Comparison of ENCODE assay signal across 9 cellular contexts in genomic region chr17:73770115-73770848, GRCh38.
A peak's percentile ranks its signal among the peaks of the same experiment; 100 is the strongest.
DNase-seq lines count a peak whose midpoint lies in the region; ATAC-seq and TF ChIP-seq lines count a peak whose summit lies in the region.
"Had no signal": no experiment of that assay in that cellular context is flagged by ENCODE, and none has a peak within 500 bp of the region (broad histone marks: within the 10 kb centered on the region; RNA-seq: fewer than 3 reads in every experiment).

No MANE protein-coding gene starts in this region.

- H3K27me3 ChIP-seq in A673 (replicated peaks; ENCODE audit: insufficient read depth, low read depth, low read length, poor library complexity): peaks cover 6% of the 10 kb centered on the region
- no peaks in the 10 kb centered on the region for H3K27me3 ChIP-seq in uterus

- BruUV-seq in A673 (replicated peaks; lab: Mats Ljungman, UMichigan): no TSS peak

- H3K4me1 ChIP-seq in A673 (ENCODE audit: insufficient read depth, low read length, poor library complexity, severe bottlenecking) (no peaks in the 10 kb centered on the region), uterus (no peaks in the 10 kb centered on the region)

- in situ Hi-C loops in T47D (cut with HindIII; ENCODE audit: low pct_unique_long_range_greater_than_20kb, low sequenced_read_pairs): no loop called here

- peak; percentile 69 for DNase-seq in A673 (ENCODE audit: low spot score)
- DNase-seq in NCI-H1694 (lab: John Stamatoyannopoulos, UW): peak; percentile 96
- DNase-seq in T47D (ENCODE audit: low read depth in 1 of 2, low spot score in 1 of 2): peak; percentile 32 to 61
- peak; percentile 77 for DNase-seq in left kidney (ENCODE audit: low read depth, low spot score)
- peak; percentile 79 to 87 for DNase-seq in uterus
- no peak for DNase-seq in stimulated activated CD4-positive, alpha-beta T cell treated with anti-CD3 and anti-CD28 coated beads, Interleukin-2, amount 100 ng/mL, for 48 hours
- no peak for DNase-seq in HuH-7.5 (ENCODE audit: low spot score)
- DNase-seq: DND-41 had no signal

- H3K27ac ChIP-seq in A673 (ENCODE audit: low read depth, low read length, poor library complexity, severe bottlenecking) (no peak overlapping the region), uterus (no peak overlapping the region)

- intact Hi-C loops in A673 (cut with micrococcal nuclease; ENCODE audit: unreplicated experiment) (no loop called here), uterus (cut with DNase I; ENCODE audit: low total_unique reads) (no loop called here)

- H3K36me3 ChIP-seq in A673 (ENCODE audit: insufficient read depth, low read length, poor library complexity, severe bottlenecking) (no peaks in the 10 kb centered on the region), uterus (no peaks in the 10 kb centered on the region)

- CTCF ChIA-PET in A673 (lab: Charles Lee): no interaction called here

- TF ChIP-seq POLR2A in uterus (IDR thresholded peaks at IDR 0.05): no peak

- POLR2A ChIA-PET in A673 (lab: Charles Lee; ENCODE audit: low non-redundant PET): no interaction called here

- H3K9me3 ChIP-seq in A673 (ENCODE audit: low read depth, low read length, poor library complexity, severe bottlenecking): no peaks in the 10 kb centered on the region
- H3K9me3 ChIP-seq in uterus: no peaks in the 10 kb centered on the region

- no peak for ATAC-seq in GM21723 (IDR thresholded peaks at IDR 0.05; ENCODE audit: unreplicated experiment)

- TF ChIP-seq CTCF in A673 (conservative IDR thresholded peaks at IDR 0.05; ENCODE audit: low read depth, low read length) (no peak), uterus (IDR thresholded peaks at IDR 0.05) (no peak)

- no peak overlapping the region for H3K4me3 ChIP-seq in A673 (ENCODE audit: low read depth, low read length, poor library complexity, severe bottlenecking)
- no peak overlapping the region for H3K4me3 ChIP-seq in uterus

Comparison
In these comparisons a context has a peak if more than half of its experiments do, and no peak if none do; other contexts are left out.
1. DNase-seq: peak in A673 (single experiment), NCI-H1694 (single experiment), T47D (2 of 2), left kidney (single experiment) and uterus (2 of 2); none in stimulated activated CD4-positive, alpha-beta T cell treated with anti-CD3 and anti-CD28 coated beads, Interleukin-2, amount 100 ng/mL, for 48 hours (0 of 2) and HuH-7.5 (single experiment).